14 cellular contexts compared by ENCODE assay signal in the genomic region with DNA sequence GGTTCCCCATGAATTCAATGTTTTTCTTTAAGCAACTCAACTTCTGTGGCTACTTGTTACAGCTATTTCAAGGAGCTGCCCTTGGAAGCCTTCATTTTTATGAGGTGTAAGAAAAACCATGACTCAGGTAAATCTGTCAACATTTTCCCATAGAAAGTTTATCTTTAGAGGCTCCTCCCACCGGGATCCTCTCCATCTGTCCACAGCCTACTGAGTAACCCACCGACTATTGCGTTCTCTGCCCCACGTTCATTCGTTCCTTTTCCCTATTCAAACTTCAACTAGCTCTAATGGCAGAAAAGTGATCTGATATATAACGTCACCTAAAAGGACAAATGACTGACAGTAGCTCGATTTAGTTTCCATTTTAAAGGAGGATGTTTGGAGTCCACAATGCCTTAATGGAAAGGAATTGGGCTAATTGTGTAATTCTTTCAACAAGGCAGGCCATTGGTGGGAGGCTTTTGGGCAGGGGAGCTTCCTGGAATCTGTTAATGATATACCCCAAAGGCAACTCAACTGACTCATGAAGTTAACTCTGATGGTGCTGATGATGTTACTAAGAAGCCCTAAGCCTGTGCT. TPM values are rescaled to one million over a fixed set of nuclear protein-coding genes. Genes with fewer than 3 reads are reported as not detected.
A peak's percentile ranks its signal among the peaks of the same experiment; 100 is the strongest.
DNase-seq lines count a peak whose midpoint lies in the region; ATAC-seq and TF ChIP-seq lines count a peak whose summit lies in the region.
"Had no signal": no experiment of that assay in that cellular context is flagged by ENCODE, and none has a peak within 500 bp of the region (broad histone marks: within the 10 kb centered on the region; RNA-seq: fewer than 3 reads in every experiment).

No MANE protein-coding gene starts in this region.

- no peaks in the 10 kb centered on the region for H3K36me3 ChIP-seq in BJ (ENCODE audit: control insufficient read depth, insufficient read depth, low read length)
- H3K36me3 ChIP-seq: BLaER1, heart right ventricle had no signal

- ATAC-seq in HG03354 (IDR thresholded peaks at IDR 0.05; ENCODE audit: poor library complexity, severe bottlenecking, unreplicated experiment) (peak; percentile 48), natural killer cell (no peak)
- no peak for ATAC-seq in stimulated activated effector memory CD8-positive, alpha-beta T cell treated with anti-CD3 and anti-CD28 coated beads, Interleukin-12 subunit alpha, Interleukin-12 subunit beta, amount 100 ng/mL, for 72 hours
- ATAC-seq: heart right ventricle had no signal

- CTCF ChIA-PET in BJ (lab: Yijun Ruan, JAX): interaction anchor here (0.6 to 1.4 kb wide), 2 partner anchors 17 to 212 kb away, joined by 3 read pairs; no protein-coding TSS in a partner anchor

- POLR2A ChIA-PET in BJ (lab: Charles Lee): no interaction called here

- H3K4me1 Mint-ChIP-seq in natural killer cell: peaks cover 14 to 18% of the 10 kb centered on the region in 2 donors
- H3K4me1 Mint-ChIP-seq in stimulated activated effector memory CD8-positive, alpha-beta T cell treated with anti-CD3 and anti-CD28 coated beads, Interleukin-12 subunit alpha, Interleukin-12 subunit beta, amount 100 ng/mL, for 72 hours: peaks cover 56% of the 10 kb centered on the region

- H3K36me3 Mint-ChIP-seq in natural killer cell: no peaks in the 10 kb centered on the region
- H3K36me3 Mint-ChIP-seq in stimulated activated effector memory CD8-positive, alpha-beta T cell treated with anti-CD3 and anti-CD28 coated beads, Interleukin-12 subunit alpha, Interleukin-12 subunit beta, amount 100 ng/mL, for 72 hours: no peaks in the 10 kb centered on the region

- H3K27me3 Mint-ChIP-seq in natural killer cell (ENCODE audit: low read depth in 2 of 2): peaks cover 0 to 4% of the 10 kb centered on the region in 2 donors

- H3K27ac Mint-ChIP-seq in natural killer cell: no peak overlapping the region
- H3K27ac Mint-ChIP-seq in stimulated activated effector memory CD8-positive, alpha-beta T cell treated with anti-CD3 and anti-CD28 coated beads, Interleukin-12 subunit alpha, Interleukin-12 subunit beta, amount 100 ng/mL, for 72 hours: no peak overlapping the region

- DNase-seq in BJ (ENCODE audit: low read depth) (peak; percentile 37), epithelial cell of proximal tubule (ENCODE audit: low read depth) (peak; percentile 46), NCI-H2029 (lab: John Stamatoyannopoulos, UW) (no peak), NCI-H774 (lab: John Stamatoyannopoulos, UW) (no peak), natural killer cell (no peak)
- DNase-seq in stimulated activated effector memory CD8-positive, alpha-beta T cell treated with anti-CD3 and anti-CD28 coated beads, Interleukin-12 subunit alpha, Interleukin-12 subunit beta, amount 100 ng/mL, for 72 hours (ENCODE audit: low spot score in 2 of 2): no peak
- DNase-seq: heart right ventricle, NCI-H1694, occipital lobe, SIG-M5 had no signal

- no peaks in the 10 kb centered on the region for H3K9me3 Mint-ChIP-seq in natural killer cell
- H3K9me3 Mint-ChIP-seq in stimulated activated effector memory CD8-positive, alpha-beta T cell treated with anti-CD3 and anti-CD28 coated beads, Interleukin-12 subunit alpha, Interleukin-12 subunit beta, amount 100 ng/mL, for 72 hours: no peaks in the 10 kb centered on the region

- H3K4me3 ChIP-seq in BJ (ENCODE audit: low read depth, low read length): no peak overlapping the region
- H3K4me3 ChIP-seq in GM12875 (ENCODE audit: low read depth, low read length): peak overlapping the region; percentile 12
- peak overlapping the region; percentile 38 for H3K4me3 ChIP-seq in epithelial cell of proximal tubule (ENCODE audit: low read depth, low read length)
- H3K4me3 ChIP-seq: BLaER1, heart right ventricle, lung had no signal

- H3K27me3 ChIP-seq in BJ (ENCODE audit: control insufficient read depth, insufficient read depth, low read length): no peaks in the 10 kb centered on the region
- H3K27me3 ChIP-seq: BLaER1, heart right ventricle had no signal

- H3K4me3 Mint-ChIP-seq in natural killer cell: no peak overlapping the region
- H3K4me3 Mint-ChIP-seq in stimulated activated effector memory CD8-positive, alpha-beta T cell treated with anti-CD3 and anti-CD28 coated beads, Interleukin-12 subunit alpha, Interleukin-12 subunit beta, amount 100 ng/mL, for 72 hours: no peak overlapping the region

- intact Hi-C loops in natural killer cell (cut with micrococcal nuclease): no loop called here

- TF ChIP-seq CTCF in BJ (IDR thresholded peaks at IDR 0.05; ENCODE audit: insufficient read depth, low read depth, low read length) (no peak), GM12875 (IDR thresholded peaks at IDR 0.05; ENCODE audit: borderline replicate concordance, insufficient read depth, low read depth, low read length) (no peak), epithelial cell of proximal tubule (conservative IDR thresholded peaks at IDR 0.05; ENCODE audit: low read depth, low read length) (no peak), natural killer cell (IDR thresholded peaks at IDR 0.05) (no peak)

RNA-seq across cellular contexts. Expression of gene NR3C1, which starts 29.3 kb away (rescaled TPM):
- 22.4 and 33.7 TPM in 2 replicates for polyA plus RNA-seq in BJ (2011; rRNA removed)
- 27.9 and 29.1 TPM in 2 replicates for polyA minus RNA-seq in BJ (2011; rRNA and poly(A)+ RNA removed)
- total RNA-seq in epithelial cell of proximal tubule (14.1 and 14.6 TPM in 2 replicates), natural killer cell (100 to 1,000 TPM; 147 to 168 (median 165) TPM)

Comparison
In these comparisons a context has a peak if more than half of its experiments do, and no peak if none do; other contexts are left out.
1. DNase-seq: peak in BJ (single experiment) and epithelial cell of proximal tubule (single experiment); none in NCI-H2029 (single experiment), NCI-H774 (single experiment), natural killer cell (single experiment) and stimulated activated effector memory CD8-positive, alpha-beta T cell treated with anti-CD3 and anti-CD28 coated beads, Interleukin-12 subunit alpha, Interleukin-12 subunit beta, amount 100 ng/mL, for 72 hours (0 of 2).